In genomic region chr16:18801197-18801972, GRCh38 we compare ENCODE assay signal across 8 cellular contexts.
DNase-seq lines count a peak whose midpoint lies in the region; ATAC-seq and TF ChIP-seq lines count a peak whose summit lies in the region.

Gene ARL6IP1, minus strand, starts transcription at chr16:18801549. Its CDS starts 83 bp downstream, at chr16:18801466.

- peak; percentile 91 for TF ChIP-seq CTCF in AG09319 (IDR thresholded peaks at IDR 0.05; ENCODE audit: low read depth, low read length)

- ATAC-seq in GM19023 (IDR thresholded peaks at IDR 0.05; ENCODE audit: unreplicated experiment) (peak; percentile 96), HG03342 (IDR thresholded peaks at IDR 0.05; ENCODE audit: unreplicated experiment) (peak; percentile 94)
- ATAC-seq in activated CD4-positive, CD25-positive, alpha-beta regulatory T cell treated with anti-CD3 and anti-CD28 coated beads, Interleukin-2, amount 50 U/mL, for 24 hours = peak; percentile 94 to 96

- DNase-seq in AG09319 (ENCODE audit: extremely low read depth, low read depth) = peak; percentile 99
- peak; percentile 96 to 99 for DNase-seq in NCI-H446 (lab: John Stamatoyannopoulos, UW)
- DNase-seq in cerebellar nuclear complex (lab: John Stamatoyannopoulos, UW) = peak; percentile 92 to 97
- DNase-seq in islet precursor cell = peak; percentile 100
- peak; percentile 97 to 98 for DNase-seq in stimulated activated CD4-positive, alpha-beta T cell treated with anti-CD3 and anti-CD28 coated beads, Interleukin-15, amount 100 ng/mL, for 1 hour (ENCODE audit: low read depth in 1 of 2, low spot score in 1 of 2)

Comparison
In these comparisons a context has a peak if more than half of its experiments do, and no peak if none do; other contexts are left out.
1. Peak in every context shown above with its lines: DNase-seq and ATAC-seq.